Comparison of ENCODE assay signal across 8 cellular contexts in the genomic region with DNA sequence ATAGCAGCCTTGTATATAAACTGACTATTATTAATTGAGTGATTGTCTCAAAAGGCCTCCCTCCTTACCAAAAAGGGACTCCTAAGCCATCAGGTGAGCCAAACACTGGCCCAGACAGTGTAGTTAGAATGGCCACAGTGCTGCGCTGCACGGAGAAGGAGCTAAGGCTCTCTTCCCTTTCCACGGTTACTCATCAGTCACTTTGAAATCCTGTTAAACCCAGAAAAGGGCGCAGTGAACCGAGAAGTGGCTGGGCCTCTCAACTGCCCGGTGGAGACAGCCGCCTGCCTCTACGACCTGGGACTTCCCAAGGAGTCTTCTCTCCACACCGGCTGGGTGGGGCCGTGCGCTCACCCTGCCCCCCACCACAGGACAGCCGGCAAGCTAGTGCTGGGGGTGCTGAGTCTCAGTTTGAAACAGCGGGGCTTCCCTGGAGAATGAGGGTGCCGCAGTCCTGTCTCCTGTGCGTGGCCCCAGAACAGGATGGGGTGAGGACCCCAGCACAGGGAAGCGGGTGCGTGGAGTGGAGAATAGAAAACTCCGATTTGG. TPM values are rescaled to one million over a fixed set of nuclear protein-coding genes. Genes with fewer than 3 reads are reported as not detected.
DNase-seq lines count a peak whose midpoint lies in the region; ATAC-seq and TF ChIP-seq lines count a peak whose summit lies in the region.

No MANE protein-coding gene starts in this region.

- peak; percentile 23 for ATAC-seq in HG02642 (IDR thresholded peaks at IDR 0.05; ENCODE audit: poor library complexity, unreplicated experiment)

- CTCF ChIA-PET in OCI-LY7 (lab: Charles Lee; ENCODE audit: unreplicated experiment) = no interaction called here

- H3K4me2 ChIP-seq in OCI-LY7 (ENCODE audit: low read length) = peak overlapping the region; percentile 97

- intact Hi-C loops in OCI-LY7 (cut with micrococcal nuclease; ENCODE audit: unreplicated experiment) = loop anchor here (5.0 kb wide), 3 partner anchors 84 to 369 kb away; no protein-coding TSS in a partner anchor

- DNase-seq in DMS 273 (lab: John Stamatoyannopoulos, UW; ENCODE audit: unreplicated experiment) = peak; percentile 69
- no peak for DNase-seq in DMS 273 treated with DMSO at 0.1 percent for 48 hours (lab: John Stamatoyannopoulos, UW)
- peak; percentile 55 for DNase-seq in OCI-LY7 (ENCODE audit: low spot score)
- no peak for DNase-seq in brain microvascular endothelial cell
- no peak for DNase-seq in kidney epithelial cell (ENCODE audit: low read depth)
- DNase-seq in stimulated activated CD4-positive, alpha-beta T cell treated with anti-CD3 and anti-CD28 coated beads, Interleukin-2, amount 100 ng/mL, for 24 hours = peak; percentile 50 to 68
- DNase-seq in KG1 (lab: John Stamatoyannopoulos, UW) = no peak

- H3K4me1 ChIP-seq in OCI-LY7 (ENCODE audit: insufficient read depth, low read length, poor library complexity, severe bottlenecking) = peaks cover 55% of the 10 kb centered on the region

- H3K4me3 ChIP-seq in OCI-LY7 (ENCODE audit: low read depth, low read length, poor library complexity, severe bottlenecking) = peak overlapping the region; percentile 86
- peak overlapping the region; percentile 95 for H3K4me3 ChIP-seq in brain microvascular endothelial cell (ENCODE audit: low read depth, low read length)
- H3K4me3 ChIP-seq in kidney epithelial cell (ENCODE audit: low read depth, low read length) = peak overlapping the region; percentile 85

- H3K9me2 ChIP-seq in OCI-LY7 (ENCODE audit: insufficient read depth, low read length) = no peaks in the 10 kb centered on the region

- POLR2A ChIA-PET in OCI-LY7 (lab: Charles Lee) = interaction anchor here (0.7 to 1.6 kb wide), 3 partner anchors 9 to 76 kb away, joined by 3 to 4 read pairs (median 3); no protein-coding TSS in a partner anchor

- no peaks in the 10 kb centered on the region for H3K9me3 ChIP-seq in OCI-LY7 (ENCODE audit: low read length)

- H3K27ac ChIP-seq in OCI-LY7 (ENCODE audit: low read depth, low read length, poor library complexity, severe bottlenecking) (peak overlapping the region; percentile 93), brain microvascular endothelial cell (peak overlapping the region; percentile 75)

- BruUV-seq in OCI-LY7 (replicated peaks; lab: Mats Ljungman, UMichigan) = no TSS peak

- H3K27me3 ChIP-seq in brain microvascular endothelial cell (replicated peaks) (no peaks in the 10 kb centered on the region), kidney epithelial cell (ENCODE audit: control insufficient read depth, insufficient read depth, low read length) (no peaks in the 10 kb centered on the region)

- no peak overlapping the region for H2AFZ ChIP-seq in OCI-LY7 (ENCODE audit: low read length)

- in situ Hi-C loops in brain microvascular endothelial cell (cut with HindIII; ENCODE audit: low pct_ligation_motif_present, low sequenced_read_pairs) = no loop called here

- no peak for TF ChIP-seq CTCF in OCI-LY7 (conservative IDR thresholded peaks at IDR 0.05; ENCODE audit: low read length)
- TF ChIP-seq CTCF in brain microvascular endothelial cell (IDR thresholded peaks at IDR 0.05; ENCODE audit: low read depth, low read length, missing control alignments) = no peak
- TF ChIP-seq CTCF in kidney epithelial cell (IDR thresholded peaks at IDR 0.05; ENCODE audit: insufficient read depth, low read length, poor library complexity, severe bottlenecking) = peak; percentile 7

- H3K36me3 ChIP-seq in OCI-LY7 (ENCODE audit: insufficient read depth, low read length) = peaks cover 33% of the 10 kb centered on the region
- peaks cover 53% of the 10 kb centered on the region for H3K36me3 ChIP-seq in brain microvascular endothelial cell (replicated peaks)
- no peaks in the 10 kb centered on the region for H3K36me3 ChIP-seq in kidney epithelial cell (ENCODE audit: control insufficient read depth, insufficient read depth, low read length)

- peaks cover 71% of the 10 kb centered on the region for H3K79me2 ChIP-seq in OCI-LY7 (ENCODE audit: insufficient read depth, low read depth, low read length)

- peaks cover 24% of the 10 kb centered on the region for H4K20me1 ChIP-seq in OCI-LY7 (ENCODE audit: insufficient read depth, low read length)

RNA-seq across cellular contexts. Expression of a gene that starts 1.3 kb away (rescaled TPM):
- 112 and 133 TPM in 2 replicates for total RNA-seq in OCI-LY7 (2014; rRNA removed; shearing (Covaris generic))
- 213 and 223 TPM in 2 replicates for total RNA-seq in OCI-LY7 (2022)
- 1,580 and 1,647 TPM in 2 replicates for total RNA-seq in kidney epithelial cell

Comparison
In these comparisons a context has a peak if more than half of its experiments do, and no peak if none do; other contexts are left out.
1. DNase-seq: peak in DMS 273 (single experiment), OCI-LY7 (single experiment) and stimulated activated CD4-positive, alpha-beta T cell treated with anti-CD3 and anti-CD28 coated beads, Interleukin-2, amount 100 ng/mL, for 24 hours (2 of 2); none in DMS 273 treated with DMSO at 0.1 percent for 48 hours (single experiment), brain microvascular endothelial cell (single experiment), kidney epithelial cell (single experiment) and KG1 (single experiment).
2. Peak in every context shown above with its lines, with median percentiles within 50 percentile points of each other: H3K4me3 ChIP-seq.